ENCODE assay signal across 27 cellular contexts in genomic region chr1:5810131-5810530, GRCh38.
"Had no signal": no experiment of that assay in that cellular context is flagged by ENCODE, and none has a peak within 500 bp of the region (broad histone marks: within the 10 kb centered on the region; RNA-seq: fewer than 3 reads in every experiment).

No MANE protein-coding gene starts in this region.

- H3K4me3 Mint-ChIP-seq: naive thymus-derived CD4-positive, alpha-beta T cell; natural killer cell; nephron; neural progenitor cell; stimulated activated effector memory CD8-positive, alpha-beta T cell treated with anti-CD3 and anti-CD28 coated beads, Interleukin-12 subunit alpha, Interleukin-12 subunit beta, amount 100 ng/mL, for 72 hours; stimulated activated naive B cell treated with anti-CD40 and anti-IgM and Interleukin-4, amounts not matched to agents 10 μg/mL and 1 μg/mL and 100 μg/mL, for 72 hours; stimulated activated naive CD8-positive, alpha-beta T cell treated with anti-CD3 and anti-CD28 coated beads, Interleukin-15, Interleukin-2, amounts not matched to agents 100 ng/mL and 50 ng/mL, for 24 hours had no signal

- H3K36me3 ChIP-seq: neural progenitor cell, pancreas, right lobe of liver, sigmoid colon, stomach, thoracic aorta, thyroid gland, tibial nerve, upper lobe of left lung, uterus had no signal

- H3K4me1 Mint-ChIP-seq: naive thymus-derived CD4-positive, alpha-beta T cell; natural killer cell; stimulated activated effector memory CD8-positive, alpha-beta T cell treated with anti-CD3 and anti-CD28 coated beads, Interleukin-12 subunit alpha, Interleukin-12 subunit beta, amount 100 ng/mL, for 72 hours; stimulated activated naive B cell treated with anti-CD40 and anti-IgM and Interleukin-4, amounts not matched to agents 10 μg/mL and 1 μg/mL and 100 μg/mL, for 72 hours had no signal

- H3K9ac ChIP-seq: neural progenitor cell had no signal

- H3K27me3 Mint-ChIP-seq: stimulated activated naive CD8-positive, alpha-beta T cell treated with anti-CD3 and anti-CD28 coated beads, Interleukin-15, Interleukin-2, amounts not matched to agents 100 ng/mL and 50 ng/mL, for 24 hours had no signal

- H3K27ac Mint-ChIP-seq: naive thymus-derived CD4-positive, alpha-beta T cell; natural killer cell; nephron; neural progenitor cell; progenitor cell of endocrine pancreas; stimulated activated effector memory CD8-positive, alpha-beta T cell treated with anti-CD3 and anti-CD28 coated beads, Interleukin-12 subunit alpha, Interleukin-12 subunit beta, amount 100 ng/mL, for 72 hours; stimulated activated naive B cell treated with anti-CD40 and anti-IgM and Interleukin-4, amounts not matched to agents 10 μg/mL and 1 μg/mL and 100 μg/mL, for 72 hours; stimulated activated naive CD8-positive, alpha-beta T cell treated with anti-CD3 and anti-CD28 coated beads, Interleukin-15, Interleukin-2, amounts not matched to agents 100 ng/mL and 50 ng/mL, for 24 hours had no signal

- H3K27me3 ChIP-seq: neural progenitor cell, pancreas, right lobe of liver, thyroid gland, tibial nerve, upper lobe of left lung, uterus had no signal

- H3K4me1 ChIP-seq: neural progenitor cell, pancreas, psoas muscle, right lobe of liver, sigmoid colon, stomach, thyroid gland, tibial nerve, upper lobe of left lung, uterus had no signal

- H3K9me3 Mint-ChIP-seq: naive thymus-derived CD4-positive, alpha-beta T cell; natural killer cell; neural progenitor cell; stimulated activated effector memory CD8-positive, alpha-beta T cell treated with anti-CD3 and anti-CD28 coated beads, Interleukin-12 subunit alpha, Interleukin-12 subunit beta, amount 100 ng/mL, for 72 hours; stimulated activated naive B cell treated with anti-CD40 and anti-IgM and Interleukin-4, amounts not matched to agents 10 μg/mL and 1 μg/mL and 100 μg/mL, for 72 hours; stimulated activated naive CD8-positive, alpha-beta T cell treated with anti-CD3 and anti-CD28 coated beads, Interleukin-15, Interleukin-2, amounts not matched to agents 100 ng/mL and 50 ng/mL, for 24 hours had no signal

- ATAC-seq: naive thymus-derived CD4-positive, alpha-beta T cell; natural killer cell; pancreas; psoas muscle; right cardiac atrium; right lobe of liver; stimulated activated effector memory CD8-positive, alpha-beta T cell treated with anti-CD3 and anti-CD28 coated beads, Interleukin-12 subunit alpha, Interleukin-12 subunit beta, amount 100 ng/mL, for 72 hours; stimulated activated naive B cell treated with anti-CD40 and anti-IgM and Interleukin-4, amounts not matched to agents 10 μg/mL and 1 μg/mL and 100 μg/mL, for 72 hours had no signal

- H3K9me3 ChIP-seq: pancreas, psoas muscle, right lobe of liver, sigmoid colon, stomach, thoracic aorta, thyroid gland, upper lobe of left lung, uterus had no signal

- H3K4me2 ChIP-seq: neural progenitor cell had no signal

- DNase-seq: naive thymus-derived CD4-positive, alpha-beta T cell; natural killer cell; occipital lobe; pancreas; psoas muscle; right lobe of liver; sigmoid colon; small intestine; stimulated activated CD4-positive, alpha-beta T cell treated with anti-CD3 and anti-CD28 coated beads, Interleukin-15, amount 100 ng/mL, for 24 hours; stimulated activated CD4-positive, alpha-beta T cell treated with anti-CD3 and anti-CD28 coated beads, Interleukin-2, amount 100 ng/mL, for 24 hours; stimulated activated CD4-positive, alpha-beta T cell treated with anti-CD3 and anti-CD28 coated beads, Interleukin-2, amount 100 ng/mL, for 48 hours; stimulated activated CD4-positive, alpha-beta T cell treated with anti-CD3 and anti-CD28 coated beads, Interleukin-4, amount 100 ng/mL, for 24 hours; stimulated activated naive B cell treated with anti-CD40 and anti-IgM and Interleukin-4, amounts not matched to agents 10 μg/mL and 1 μg/mL and 100 μg/mL, for 72 hours; stimulated activated naive CD4-positive, alpha-beta T cell treated with Interleukin-2 at 50 U/mL for 16 hours; stomach; thyroid gland; trophoblast cell; upper lobe of left lung; uterus had no signal

- H3K36me3 Mint-ChIP-seq: naive thymus-derived CD4-positive, alpha-beta T cell; natural killer cell; neural progenitor cell; stimulated activated effector memory CD8-positive, alpha-beta T cell treated with anti-CD3 and anti-CD28 coated beads, Interleukin-12 subunit alpha, Interleukin-12 subunit beta, amount 100 ng/mL, for 72 hours; stimulated activated naive B cell treated with anti-CD40 and anti-IgM and Interleukin-4, amounts not matched to agents 10 μg/mL and 1 μg/mL and 100 μg/mL, for 72 hours had no signal

- H3K27ac ChIP-seq: neural progenitor cell, pancreas, psoas muscle, right lobe of liver, sigmoid colon, stomach, thoracic aorta, thyroid gland, tibial nerve, upper lobe of left lung, uterus had no signal

- H3K4me3 ChIP-seq: neural progenitor cell, pancreas, psoas muscle, right lobe of liver, sigmoid colon, stomach, thoracic aorta, thyroid gland, tibial nerve, upper lobe of left lung, uterus had no signal
